In genomic region chr13:86882835-86883234, GRCh38 we compare ENCODE assay signal across 1 cellular context.
TF ChIP-seq lines count a peak whose summit lies in the region.

No MANE protein-coding gene starts in this region.

TF ChIP-seq in K562, 482 proteins besides CTCF, POLR2A, EP300 and RAD21 (continued from another document and continues in another):
- peak; percentile 35 for TF ChIP-seq PRDM10 (IDR thresholded peaks at IDR 0.05; ENCODE audit: partially characterized antibody)
- TF ChIP-seq GABPB1 (CRISPR knock-in tag; IDR thresholded peaks at IDR 0.05): peak; percentile 50; the same call in 1 of the 2 replicates
- peak; percentile 88 for TF ChIP-seq TCF3 (CRISPR knock-in tag; IDR thresholded peaks at IDR 0.05)
- no peak for TF ChIP-seq PURB (CRISPR knock-in tag; IDR thresholded peaks at IDR 0.05; ENCODE audit: low read depth)
- no peak for TF ChIP-seq CBX1 (IDR thresholded peaks at IDR 0.05; ENCODE audit: low read depth)
- TF ChIP-seq, protein P1, sequence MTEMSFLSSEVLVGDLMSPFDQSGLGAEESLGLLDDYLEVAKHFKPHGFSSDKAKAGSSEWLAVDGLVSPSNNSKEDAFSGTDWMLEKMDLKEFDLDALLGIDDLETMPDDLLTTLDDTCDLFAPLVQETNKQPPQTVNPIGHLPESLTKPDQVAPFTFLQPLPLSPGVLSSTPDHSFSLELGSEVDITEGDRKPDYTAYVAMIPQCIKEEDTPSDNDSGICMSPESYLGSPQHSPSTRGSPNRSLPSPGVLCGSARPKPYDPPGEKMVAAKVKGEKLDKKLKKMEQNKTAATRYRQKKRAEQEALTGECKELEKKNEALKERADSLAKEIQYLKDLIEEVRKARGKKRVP (CRISPR knock-in tag; IDR thresholded peaks at IDR 0.05): peak; percentile 81
- peak; percentile 35; the same call in 1 of the 2 replicates for TF ChIP-seq FOSL1 (tag; conservative IDR thresholded peaks at IDR 0.05)
- no peak for TF ChIP-seq ZNF24 (IDR thresholded peaks at IDR 0.05)
- TF ChIP-seq FOXA3 (CRISPR knock-in tag; conservative IDR thresholded peaks at IDR 0.05 in 1 of 2, IDR thresholded peaks at IDR 0.05 in 1 of 2): 0 out of 4 replicates have a peak, but pooled peaks of 1 of the 2 experiments have one; percentile 17
- no peak for TF ChIP-seq GTF2E2 (tag; IDR thresholded peaks at IDR 0.05)
- no peak for TF ChIP-seq KLF16 (IDR thresholded peaks at IDR 0.05)
- no peak for TF ChIP-seq MED1 (CRISPR knock-in tag; IDR thresholded peaks at IDR 0.05; ENCODE audit: borderline replicate concordance)
- no peak for TF ChIP-seq STAT5B (CRISPR knock-in tag; IDR thresholded peaks at IDR 0.05)
- TF ChIP-seq U2AF2 (optimal IDR thresholded peaks at IDR 0.05; ENCODE audit: low read depth, low read length): no peak
- TF ChIP-seq, protein P2, sequence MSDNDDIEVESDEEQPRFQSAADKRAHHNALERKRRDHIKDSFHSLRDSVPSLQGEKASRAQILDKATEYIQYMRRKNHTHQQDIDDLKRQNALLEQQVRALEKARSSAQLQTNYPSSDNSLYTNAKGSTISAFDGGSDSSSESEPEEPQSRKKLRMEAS (CRISPR knock-in tag; IDR thresholded peaks at IDR 0.05): 0 out of 2 replicates have a peak, but pooled peaks have one; percentile 12
- TF ChIP-seq NR2C2 (CRISPR knock-in tag; IDR thresholded peaks at IDR 0.05): no peak
- no peak for TF ChIP-seq NR2C2 (tag; IDR thresholded peaks at IDR 0.05)
- TF ChIP-seq CBFA2T3 (IDR thresholded peaks at IDR 0.05): peak; percentile 80
- peak; percentile 78 for TF ChIP-seq MEIS2 (IDR thresholded peaks at IDR 0.05; ENCODE audit: partially characterized antibody)
- TF ChIP-seq DMBX1 (CRISPR knock-in tag; IDR thresholded peaks at IDR 0.05; ENCODE audit: borderline replicate concordance): peak; percentile 15; the same call in 1 of the 2 replicates
- TF ChIP-seq GATA2 (CRISPR knock-in tag; IDR thresholded peaks at IDR 0.05): peak; percentile 82
- no peak for TF ChIP-seq ZNF124 (CRISPR knock-in tag; IDR thresholded peaks at IDR 0.05)
- peak; percentile 51 for TF ChIP-seq CEBPB (tag; IDR thresholded peaks at IDR 0.05)
- TF ChIP-seq, protein P3, sequence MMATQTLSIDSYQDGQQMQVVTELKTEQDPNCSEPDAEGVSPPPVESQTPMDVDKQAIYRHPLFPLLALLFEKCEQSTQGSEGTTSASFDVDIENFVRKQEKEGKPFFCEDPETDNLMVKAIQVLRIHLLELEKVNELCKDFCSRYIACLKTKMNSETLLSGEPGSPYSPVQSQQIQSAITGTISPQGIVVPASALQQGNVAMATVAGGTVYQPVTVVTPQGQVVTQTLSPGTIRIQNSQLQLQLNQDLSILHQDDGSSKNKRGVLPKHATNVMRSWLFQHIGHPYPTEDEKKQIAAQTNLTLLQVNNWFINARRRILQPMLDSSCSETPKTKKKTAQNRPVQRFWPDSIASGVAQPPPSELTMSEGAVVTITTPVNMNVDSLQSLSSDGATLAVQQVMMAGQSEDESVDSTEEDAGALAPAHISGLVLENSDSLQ (IDR thresholded peaks at IDR 0.05): peak; percentile 63
- no peak for TF ChIP-seq PBX2 (CRISPR knock-in tag; IDR thresholded peaks at IDR 0.05; ENCODE audit: low read depth)
- peak; percentile 80 for TF ChIP-seq PBX2 (tag; conservative IDR thresholded peaks at IDR 0.05; ENCODE audit: low read depth)
- peak; percentile 79 for TF ChIP-seq ARID1B (IDR thresholded peaks at IDR 0.05)
- TF ChIP-seq TFAP4 (CRISPR knock-in tag; IDR thresholded peaks at IDR 0.05; ENCODE audit: borderline replicate concordance): peak; percentile 33; the same call in 1 of the 2 replicates
- TF ChIP-seq HMG20A (CRISPR knock-in tag; conservative IDR thresholded peaks at IDR 0.05): no peak
- peak; percentile 63 for TF ChIP-seq CBFA2T2 (conservative IDR thresholded peaks at IDR 0.05)
- TF ChIP-seq KAT2B (IDR thresholded peaks at IDR 0.05; ENCODE audit: low read depth, low read length): no peak
- TF ChIP-seq TAL1 (IDR thresholded peaks at IDR 0.05): peak; percentile 73
- TF ChIP-seq SRSF9 (IDR thresholded peaks at IDR 0.05; ENCODE audit: borderline replicate concordance, low read depth, low read length): no peak
- no peak for TF ChIP-seq ARID2 (IDR thresholded peaks at IDR 0.05)
- TF ChIP-seq ZBTB11 (CRISPR knock-in tag; IDR thresholded peaks at IDR 0.05): 0 out of 6 replicates have a peak, but pooled peaks of 1 of the 3 experiments have one; percentile 25
- TF ChIP-seq MCM3 (IDR thresholded peaks at IDR 0.05): no peak
- TF ChIP-seq CEBPG (CRISPR knock-in tag; IDR thresholded peaks at IDR 0.05): peak; percentile 87
- peak in 1 of 2 experiments; percentile 72; a peak in 2 of 4 replicates for TF ChIP-seq CEBPG (tag; conservative IDR thresholded peaks at IDR 0.05 in 1 of 2, IDR thresholded peaks at IDR 0.05 in 1 of 2)
- TF ChIP-seq ETS1 (conservative IDR thresholded peaks at IDR 0.05; ENCODE audit: control insufficient read depth, low read depth, low read length): no peak
- peak in 1 of 2 experiments; percentile 48; a peak in 1 of 4 replicates for TF ChIP-seq MAZ (CRISPR knock-in tag; conservative IDR thresholded peaks at IDR 0.05 in 1 of 2, IDR thresholded peaks at IDR 0.05 in 1 of 2)
- TF ChIP-seq ZNF766 (CRISPR knock-in tag; conservative IDR thresholded peaks at IDR 0.05): no peak
- no peak for TF ChIP-seq POLR3G (IDR thresholded peaks at IDR 0.05; ENCODE audit: extremely low read depth, insufficient read length, insufficient replicate concordance)
- no peak for TF ChIP-seq ZHX1 (conservative IDR thresholded peaks at IDR 0.05; ENCODE audit: low read length)
- TF ChIP-seq TRIM24 (IDR thresholded peaks at IDR 0.05): 0 out of 4 replicates have a peak, but pooled peaks of 1 of the 2 experiments have one; percentile 23
- 0 out of 2 replicates have a peak, but pooled peaks have one; percentile 61 for TF ChIP-seq ZBTB17 (CRISPR knock-in tag; IDR thresholded peaks at IDR 0.05)
- TF ChIP-seq ZNF3 (CRISPR knock-in tag; IDR thresholded peaks at IDR 0.05): no peak
- TF ChIP-seq HNRNPH1 (optimal IDR thresholded peaks at IDR 0.05; ENCODE audit: low read depth, low read length): no peak
- TF ChIP-seq GATAD2B (IDR thresholded peaks at IDR 0.05; ENCODE audit: borderline replicate concordance): no peak
- no peak for TF ChIP-seq NR2C1 (IDR thresholded peaks at IDR 0.05)
- peak; percentile 51 for TF ChIP-seq NR2C1 (tag; IDR thresholded peaks at IDR 0.05)
- TF ChIP-seq SP1 (CRISPR knock-in tag; IDR thresholded peaks at IDR 0.05): peak; percentile 39; the same call in 1 of the 2 replicates
- peak; percentile 74 for TF ChIP-seq TEAD4 (IDR thresholded peaks at IDR 0.05; ENCODE audit: low read length)
- no peak for TF ChIP-seq TEAD4 (CRISPR knock-in tag; IDR thresholded peaks at IDR 0.05; ENCODE audit: borderline replicate concordance)
- TF ChIP-seq CC2D1A (IDR thresholded peaks at IDR 0.05): no peak
- TF ChIP-seq MTA2 (IDR thresholded peaks at IDR 0.05; ENCODE audit: low read depth): 0 out of 2 replicates have a peak, but pooled peaks have one; percentile 40
- 0 out of 2 replicates have a peak, but pooled peaks have one; percentile 33 for TF ChIP-seq ZNF444 (CRISPR knock-in tag; IDR thresholded peaks at IDR 0.05)
- TF ChIP-seq NFE2L1 (tag; IDR thresholded peaks at IDR 0.05; ENCODE audit: borderline replicate concordance, low read depth): no peak
